Comparison of ENCODE assay signal across 9 cellular contexts in the genomic region with DNA sequence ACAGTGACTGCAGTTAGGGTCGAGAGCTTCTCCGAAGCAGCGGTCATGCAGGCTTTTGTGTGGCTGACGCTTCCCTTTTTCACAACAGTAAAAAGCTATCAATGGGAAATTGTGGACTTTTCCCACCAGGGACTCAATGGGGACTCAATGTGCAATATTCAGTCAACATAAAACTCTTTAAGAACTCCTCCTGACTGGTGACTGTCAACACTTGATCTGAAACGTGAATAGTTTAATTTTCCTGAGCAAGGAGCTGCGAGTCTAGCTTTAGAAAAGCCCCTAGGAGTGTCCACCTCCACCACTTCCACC. TPM values are rescaled to one million over a fixed set of nuclear protein-coding genes. Genes with fewer than 3 reads are reported as not detected.
A peak's percentile ranks its signal among the peaks of the same experiment; 100 is the strongest.
DNase-seq lines count a peak whose midpoint lies in the region; ATAC-seq and TF ChIP-seq lines count a peak whose summit lies in the region.
"Had no signal": no experiment of that assay in that cellular context is flagged by ENCODE, and none has a peak within 500 bp of the region (broad histone marks: within the 10 kb centered on the region; RNA-seq: fewer than 3 reads in every experiment).

No MANE protein-coding gene starts in this region.

- no peak overlapping the region for H3K18ac ChIP-seq in mesenchymal stem cell (ENCODE audit: low read depth in 1 of 2, low read length in 2 of 2)

- peaks cover 11% of the 10 kb centered on the region for H3K4me1 ChIP-seq in HEK293 (ENCODE audit: control insufficient read depth, insufficient read depth, low read length)
- H3K4me1 ChIP-seq in mesenchymal stem cell (ENCODE audit: control insufficient read depth, insufficient read depth, low read depth, low read length), result peaks cover 31% of the 10 kb centered on the region
- H3K4me1 ChIP-seq in prostate gland (replicated peaks), result peaks cover 12% of the 10 kb centered on the region

- H3K79me1 ChIP-seq in mesenchymal stem cell (replicated peaks; ENCODE audit: low read length, poor library complexity, severe bottlenecking), result peaks cover 29% of the 10 kb centered on the region

- no peak for TF ChIP-seq CTCF in 22Rv1 (IDR thresholded peaks at IDR 0.05)
- TF ChIP-seq CTCF in HEK293 (tag by site-specific recombination; IDR thresholded peaks at IDR 0.05), result no peak
- no peak for TF ChIP-seq CTCF in prostate gland (IDR thresholded peaks at IDR 0.05)

- H2BK12ac ChIP-seq in mesenchymal stem cell (ENCODE audit: low read length in 2 of 2), result no peak overlapping the region

- WGBS in mesenchymal stem cell, result 95% methylated on average over 6 of the region's 6 CpGs
- WGBS in prostate gland, result 60% methylated on average over 6 of the region's 6 CpGs

- POLR2A ChIA-PET in HEK293 (lab: Yijun Ruan, JAX), result interaction anchor here (1.0 to 3.4 kb wide), 4 partner anchors 25 to 198 kb away, joined by 4 to 17 read pairs (median 9); a partner anchor contains a TSS
- POLR2A ChIA-PET in activated naive CD8-positive, alpha-beta T cell treated with anti-CD3 and anti-CD28 coated beads, Interleukin-2, amount 10 ng/mL, durations not matched to agents 7 days and 5 days (lab: Charles Lee), result interaction anchor here (0.8 to 2.3 kb wide), 7 partner anchors 8 to 421 kb away, joined by 3 to 10 read pairs (median 5); a partner anchor contains a TSS

- intact Hi-C loops in prostate gland (cut with DNase I), result loop anchor here (10.0 kb wide), 2 partner anchors 143 to 423 kb away; a partner anchor contains a TSS

- H3K27me3 ChIP-seq in mesenchymal stem cell (ENCODE audit: control insufficient read depth in 1 of 2, insufficient read depth in 1 of 2, low read length in 2 of 2) (peaks cover 14 to 20% of the 10 kb centered on the region in 2 experiments), prostate gland (replicated peaks; ENCODE audit: insufficient read depth) (no peaks in the 10 kb centered on the region)

- H3K27ac Mint-ChIP-seq in activated naive CD8-positive, alpha-beta T cell treated with anti-CD3 and anti-CD28 coated beads, Interleukin-2, amount 10 ng/mL, durations not matched to agents 7 days and 5 days, result peak overlapping the region; percentile 78

- no peak for TF ChIP-seq POLR2A in prostate gland (IDR thresholded peaks at IDR 0.05)

- H3K36me3 Mint-ChIP-seq in activated naive CD8-positive, alpha-beta T cell treated with anti-CD3 and anti-CD28 coated beads, Interleukin-2, amount 10 ng/mL, durations not matched to agents 7 days and 5 days, result peaks cover 2% of the 10 kb centered on the region

- no peak overlapping the region for H2BK120ac ChIP-seq in mesenchymal stem cell (ENCODE audit: low read depth, low read length)

- H2AFZ ChIP-seq in mesenchymal stem cell (ENCODE audit: low read depth, low read length), result no peak overlapping the region

- H2BK5ac ChIP-seq in mesenchymal stem cell (ENCODE audit: low read depth, low read length, poor library complexity, severe bottlenecking), result no peak overlapping the region

- H3K4me3 ChIP-seq in HEK293 (ENCODE audit: low read depth, low read length) (peak overlapping the region; percentile 63), mesenchymal stem cell (ENCODE audit: insufficient read depth in 1 of 2, low read depth in 1 of 2, low read length in 2 of 2) (peak overlapping the region in 1 of 2 experiments; percentile 86), prostate gland (peak overlapping the region in 1 of 2 donors; percentile 85)

- H2AK5ac ChIP-seq in mesenchymal stem cell (ENCODE audit: low read length, severe bottlenecking), result no peak overlapping the region

- CTCF ChIA-PET in HEK293 (lab: Yijun Ruan, JAX), result no interaction called here

- peaks cover 11% of the 10 kb centered on the region for H3K4me1 Mint-ChIP-seq in activated naive CD8-positive, alpha-beta T cell treated with anti-CD3 and anti-CD28 coated beads, Interleukin-2, amount 10 ng/mL, durations not matched to agents 7 days and 5 days

- H3K27ac ChIP-seq in 22Rv1 (peak overlapping the region; percentile 79), HEK293 (ENCODE audit: extremely low read depth, low read depth, low read length) (peak overlapping the region; percentile 95), mesenchymal stem cell (ENCODE audit: low read length, poor library complexity, severe bottlenecking) (no peak overlapping the region), prostate gland (no peak overlapping the region)

- no peak overlapping the region for H4K8ac ChIP-seq in mesenchymal stem cell (ENCODE audit: low read length)

- no peak for ATAC-seq in activated naive CD8-positive, alpha-beta T cell treated with anti-CD3 and anti-CD28 coated beads, Interleukin-2, amount 10 ng/mL, durations not matched to agents 7 days and 5 days (ENCODE audit: low read depth)
- ATAC-seq in GM21576 (IDR thresholded peaks at IDR 0.05; ENCODE audit: unreplicated experiment), result no peak

- H3K14ac ChIP-seq in mesenchymal stem cell (ENCODE audit: low read length in 2 of 2), result no peak overlapping the region

- H3K4me2 ChIP-seq in mesenchymal stem cell (ENCODE audit: low read length, poor library complexity, severe bottlenecking), result peak overlapping the region; percentile 85

- H3K4ac ChIP-seq in mesenchymal stem cell (ENCODE audit: low read depth in 1 of 2, low read length in 2 of 2), result no peak overlapping the region

- H2BK15ac ChIP-seq in mesenchymal stem cell (ENCODE audit: low read depth, poor library complexity, severe bottlenecking), result no peak overlapping the region

- no peak overlapping the region for H3K23ac ChIP-seq in mesenchymal stem cell (ENCODE audit: low read length in 2 of 2)

- H4K91ac ChIP-seq in mesenchymal stem cell (ENCODE audit: low read length), result no peak overlapping the region

- H3K27me3 Mint-ChIP-seq in activated naive CD8-positive, alpha-beta T cell treated with anti-CD3 and anti-CD28 coated beads, Interleukin-2, amount 10 ng/mL, durations not matched to agents 7 days and 5 days, result peaks cover 6% of the 10 kb centered on the region

- H3K36me3 ChIP-seq in HEK293 (ENCODE audit: control insufficient read depth in 2 of 2, insufficient read depth in 1 of 2, low read length in 2 of 2) (peaks cover 4 to 21% of the 10 kb centered on the region in 2 experiments; a peak in 2 of 3 replicates), mesenchymal stem cell (ENCODE audit: control insufficient read depth in 1 of 2, insufficient read depth in 2 of 2, low read depth in 1 of 2, low read length in 2 of 2) (peaks cover 31 to 32% of the 10 kb centered on the region in 2 experiments), prostate gland (no peaks in the 10 kb centered on the region)

- peak overlapping the region; percentile 90 for H3K9ac ChIP-seq in mesenchymal stem cell (ENCODE audit: low read length)

- H3K9me3 ChIP-seq in HEK293 (ENCODE audit: control insufficient read depth, insufficient read depth, low read depth, low read length) (no peaks in the 10 kb centered on the region), mesenchymal stem cell (ENCODE audit: control insufficient read depth, low read length) (no peaks in the 10 kb centered on the region), prostate gland (no peaks in the 10 kb centered on the region)

- H3K9me3 Mint-ChIP-seq in activated naive CD8-positive, alpha-beta T cell treated with anti-CD3 and anti-CD28 coated beads, Interleukin-2, amount 10 ng/mL, durations not matched to agents 7 days and 5 days, result no peaks in the 10 kb centered on the region

- H3K4me3 Mint-ChIP-seq in activated naive CD8-positive, alpha-beta T cell treated with anti-CD3 and anti-CD28 coated beads, Interleukin-2, amount 10 ng/mL, durations not matched to agents 7 days and 5 days, result peak overlapping the region; percentile 81

- DNase-seq in activated naive CD8-positive, alpha-beta T cell treated with anti-CD3 and anti-CD28 coated beads, Interleukin-2, amount 10 ng/mL, durations not matched to agents 7 days and 5 days, result peak; percentile 11
- DNase-seq in mesenchymal stem cell (no peak), NCI-H82 (lab: John Stamatoyannopoulos, UW) (no peak), cortex of kidney (lab: John Stamatoyannopoulos, UW) (no peak), prostate gland (ENCODE audit: low spot score) (no peak)
- DNase-seq: NCI-H1436 had no signal

TF ChIP-seq in HEK293, 187 proteins besides CTCF, POLR2A, EP300 and RAD21:
- TF ChIP-seq FEZF1 (tag by site-specific recombination; IDR thresholded peaks at IDR 0.05) (no peak), ZNF701 (tag by site-specific recombination; IDR thresholded peaks at IDR 0.05) (no peak), SP3 (tag by site-specific recombination; IDR thresholded peaks at IDR 0.05) (no peak), ZNF132 (tag by site-specific recombination; IDR thresholded peaks at IDR 0.05; ENCODE audit: borderline replicate concordance) (no peak), IKZF3 (tag by site-specific recombination; IDR thresholded peaks at IDR 0.05) (0 out of 2 replicates have a peak, but pooled peaks have one; percentile 2), ZNF433 (tag by site-specific recombination; IDR thresholded peaks at IDR 0.05; ENCODE audit: low read depth) (no peak), ZNF266 (tag by site-specific recombination; IDR thresholded peaks at IDR 0.05; ENCODE audit: low read depth) (no peak)
TF ChIP-seq in HEK293: peak in this region for 1.

RNA-seq across cellular contexts. Expression of a gene that starts 28.7 kb away (rescaled TPM):
- total RNA-seq in activated naive CD8-positive, alpha-beta T cell treated with anti-CD3 and anti-CD28 coated beads, Interleukin-2, amount 10 ng/mL, durations not matched to agents 7 days and 5 days, result 10 to 100 TPM; 72.4 to 77.5 TPM
- polyA plus RNA-seq in mesenchymal stem cell (2013, experiment 1 of 2), result 24.3 TPM
- 23.1 TPM for polyA plus RNA-seq in mesenchymal stem cell (2013, experiment 2 of 2)
- total RNA-seq in prostate gland, result 10 to 100 TPM; 44.3 to 79.7 TPM

RNA-seq across cellular contexts. Expression of a gene that starts 52.5 kb away (rescaled TPM):
- 1 to 10 TPM; 2.0 to 2.3 TPM for total RNA-seq in activated naive CD8-positive, alpha-beta T cell treated with anti-CD3 and anti-CD28 coated beads, Interleukin-2, amount 10 ng/mL, durations not matched to agents 7 days and 5 days
- 1.1 TPM for polyA plus RNA-seq in mesenchymal stem cell (2013, experiment 1 of 2)
- polyA plus RNA-seq in mesenchymal stem cell (2013, experiment 2 of 2), result 1.1 TPM
- total RNA-seq in prostate gland, result 1 to 10 TPM; 4.3 to 5.3 TPM

Comparison
In these comparisons a context has a peak if more than half of its experiments do, and no peak if none do; other contexts are left out.
1. H3K27ac ChIP-seq: peak in 22Rv1 (single experiment) and HEK293 (single experiment); none in mesenchymal stem cell (single experiment) and prostate gland (0 of 2).